Comparison of ENCODE assay signal across 8 cellular contexts in the genomic region with DNA sequence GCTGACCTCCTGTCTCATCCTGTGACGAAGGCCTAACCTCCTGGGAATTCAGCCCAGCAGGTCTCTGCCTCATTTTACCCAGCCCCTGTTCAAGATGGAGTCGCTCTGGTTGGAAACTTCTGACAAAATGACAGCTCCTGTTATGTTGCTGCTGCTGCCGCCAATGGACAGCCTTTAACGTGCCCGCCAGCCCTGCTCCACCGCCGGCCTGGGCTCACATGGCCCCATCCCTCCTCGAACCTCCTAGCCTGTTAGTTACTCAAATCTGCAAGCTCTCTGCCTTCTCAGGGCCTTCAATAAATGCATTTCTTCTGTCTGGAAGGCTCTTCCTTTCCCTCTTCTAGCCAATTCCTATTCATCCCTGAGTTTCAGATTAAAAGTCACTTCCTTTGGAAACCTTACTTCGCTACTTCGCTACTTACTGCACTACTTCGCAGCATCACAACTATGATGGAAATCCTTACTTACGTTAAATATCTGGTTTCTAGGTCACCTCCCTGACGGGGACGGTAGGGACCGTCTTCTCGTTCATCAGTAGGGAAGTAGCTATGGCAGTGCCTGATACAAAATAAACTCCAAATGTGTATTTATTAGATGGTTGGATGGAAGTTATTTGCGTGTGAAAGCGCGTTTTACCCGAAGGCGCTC. TPM values are rescaled to one million over a fixed set of nuclear protein-coding genes. Genes with fewer than 3 reads are reported as not detected.
A peak's percentile ranks its signal among the peaks of the same experiment; 100 is the strongest.
DNase-seq lines count a peak whose midpoint lies in the region; ATAC-seq, FAIRE-seq and TF ChIP-seq lines count a peak whose summit lies in the region.

No MANE protein-coding gene starts in this region.

- no peaks in the 10 kb centered on the region for H4K20me1 ChIP-seq in mammary epithelial cell (ENCODE audit: insufficient read depth, low read length)

- H3K9ac ChIP-seq in mammary epithelial cell (ENCODE audit: insufficient read depth, low read length): no peak overlapping the region

- no peaks in the 10 kb centered on the region for H3K9me3 ChIP-seq in mammary epithelial cell (replicated peaks; ENCODE audit: insufficient read depth, low read length)
- H3K9me3 ChIP-seq in mononuclear cell (ENCODE audit: low read depth, low read length): no peaks in the 10 kb centered on the region

- H3K4me1 ChIP-seq in mammary epithelial cell (ENCODE audit: insufficient read depth, low read length) (peaks cover 25% of the 10 kb centered on the region), mononuclear cell (ENCODE audit: insufficient read depth, low read length) (peaks cover 44% of the 10 kb centered on the region)

- FAIRE-seq in GM12892 (lab: Jason Lieb, UNC): peak; percentile 27

- ATAC-seq in HG03521 (IDR thresholded peaks at IDR 0.05; ENCODE audit: unreplicated experiment): no peak

- peak overlapping the region; percentile 80 for H3K4me2 ChIP-seq in mammary epithelial cell (ENCODE audit: insufficient read depth, low read depth, low read length)

- dilution Hi-C loops in mammary epithelial cell (cut with HindIII; ENCODE audit: low sequenced_read_pairs): no loop called here

- WGBS in mammary epithelial cell (ENCODE audit: low coverage, missing lambda C conversion rate): 41% methylated on average over 20 of the region's 21 CpGs

- peaks cover 3% of the 10 kb centered on the region for H3K36me3 ChIP-seq in mammary epithelial cell (ENCODE audit: insufficient read depth, low read length)

- DNase-seq in GM12892 (ENCODE audit: insufficient read length) (no peak), mammary epithelial cell (no peak), GOT3 (lab: John Stamatoyannopoulos, UW) (no peak), GM03348 (ENCODE audit: low spot score) (no peak), NCI-H1694 (lab: John Stamatoyannopoulos, UW) (no peak)
- DNase-seq in Jurkat, Clone E6-1 (ENCODE audit: low read depth, low spot score): no peak

- H3K79me2 ChIP-seq in mammary epithelial cell (ENCODE audit: insufficient read depth, low read length): peaks cover 7% of the 10 kb centered on the region

- intact Hi-C loops in mammary epithelial cell (cut with micrococcal nuclease): no loop called here

- CTCF ChIA-PET in mammary epithelial cell (lab: Charles Lee; ENCODE audit: low non-redundant PET): interaction anchor here (0.6 kb wide), 1 partner anchor 76 kb away, joined by 3 read pairs; no protein-coding TSS in a partner anchor

- TSS peak; percentile 46 for BruUV-seq in mammary epithelial cell (replicated peaks; lab: Mats Ljungman, UMichigan)

- peak overlapping the region; percentile 82 for H2AFZ ChIP-seq in mammary epithelial cell (ENCODE audit: low read depth, low read length)

- no peak for TF ChIP-seq POLR2A in GM12892 (IDR thresholded peaks at IDR 0.05; ENCODE audit: low read depth, low read length)

- no peaks in the 10 kb centered on the region for H3K27me3 ChIP-seq in mammary epithelial cell (ENCODE audit: insufficient read depth, low read length)
- no peaks in the 10 kb centered on the region for H3K27me3 ChIP-seq in mononuclear cell (ENCODE audit: insufficient read depth, low read length)

- H3K4me3 ChIP-seq in Jurkat, Clone E6-1 (ENCODE audit: low read length): peak overlapping the region; percentile 58
- peak overlapping the region; percentile 3 to 78 (median 63) for H3K4me3 ChIP-seq in mammary epithelial cell (replicated peaks in 1 of 3; ENCODE audit: insufficient read depth in 1 of 3, low read depth in 2 of 3, low read length in 3 of 3)
- H3K4me3 ChIP-seq in mononuclear cell (ENCODE audit: low read length): peak overlapping the region; percentile 37

- no peak overlapping the region for H3K27ac ChIP-seq in mammary epithelial cell (ENCODE audit: insufficient read depth, low read depth, low read length)

- in situ Hi-C loops in mammary epithelial cell (cut with MboI; ENCODE audit: low sequenced_read_pairs in 2 of 2): no loop called here

- TF ChIP-seq CTCF in mammary epithelial cell (conservative IDR thresholded peaks at IDR 0.05 in 1 of 2, IDR thresholded peaks at IDR 0.05 in 1 of 2; ENCODE audit: extremely low read depth in 1 of 2, insufficient read depth in 1 of 2, low read depth in 1 of 2, low read length in 2 of 2): no peak

RNA-seq across cellular contexts. Expression of gene NAGLU, which starts 0.5 kb away (rescaled TPM):
- polyA plus RNA-seq in GM12892 (2012; ENCODE audit: missing spikeins): 6.6 TPM
- polyA plus RNA-seq in Jurkat, Clone E6-1 (2012; ENCODE audit: insufficient read depth, insufficient read length): 4.7 TPM
- 10 to 100 TPM; 22.7 to 25.2 TPM for total RNA-seq in mammary epithelial cell
- 17.5 TPM for polyA plus RNA-seq in mammary epithelial cell
- polyA minus RNA-seq in mammary epithelial cell: 28.6 TPM
- 7.9 TPM for total RNA-seq in mononuclear cell

RNA-seq across cellular contexts. Expression of gene HSD17B1, which starts 17.2 kb away (rescaled TPM):
- 0.78 TPM for polyA plus RNA-seq in GM12892 (2012; ENCODE audit: missing spikeins)
- 3.3 TPM for polyA plus RNA-seq in Jurkat, Clone E6-1 (2012; ENCODE audit: insufficient read depth, insufficient read length)
- total RNA-seq in mammary epithelial cell: 10 to 100 TPM; 19.3 to 23.8 TPM
- 5.8 TPM for polyA plus RNA-seq in mammary epithelial cell
- polyA minus RNA-seq in mammary epithelial cell: 0.16 TPM
- 0.31 TPM for total RNA-seq in mononuclear cell

RNA-seq across cellular contexts. Expression of gene COASY, which starts 26.4 kb away (rescaled TPM):
- polyA plus RNA-seq in GM12892 (2012; ENCODE audit: missing spikeins): 40.8 TPM
- polyA plus RNA-seq in Jurkat, Clone E6-1 (2012; ENCODE audit: insufficient read depth, insufficient read length): 84.2 TPM
- 10 to 100 TPM; 26.0 to 90.1 TPM for total RNA-seq in mammary epithelial cell
- polyA plus RNA-seq in mammary epithelial cell: 61.1 TPM
- polyA minus RNA-seq in mammary epithelial cell: 92.7 TPM
- total RNA-seq in mononuclear cell: 10.2 TPM

RNA-seq across cellular contexts. Expression of gene MLX, which starts 31.4 kb away (rescaled TPM):
- 35.1 TPM for polyA plus RNA-seq in GM12892 (2012; ENCODE audit: missing spikeins)
- 89.3 TPM for polyA plus RNA-seq in Jurkat, Clone E6-1 (2012; ENCODE audit: insufficient read depth, insufficient read length)
- total RNA-seq in mammary epithelial cell (10 to 100 TPM; 24.5 to 40.4 TPM), mononuclear cell (22.0 TPM)
- 49.3 TPM for polyA plus RNA-seq in mammary epithelial cell
- 26.6 TPM for polyA minus RNA-seq in mammary epithelial cell

RNA-seq across cellular contexts. Expression of gene PSMC3IP, which starts 42.0 kb away (rescaled TPM):
- 12.3 TPM for polyA plus RNA-seq in GM12892 (2012; ENCODE audit: missing spikeins)
- polyA plus RNA-seq in Jurkat, Clone E6-1 (2012; ENCODE audit: insufficient read depth, insufficient read length): 40.5 TPM
- total RNA-seq in mammary epithelial cell: 10 to 100 TPM in 1 of 2 donors, 1 to 10 TPM in 1; 2.2 to 25.2 TPM
- polyA plus RNA-seq in mammary epithelial cell: 14.4 TPM
- 8.2 TPM for polyA minus RNA-seq in mammary epithelial cell
- 1.4 TPM for total RNA-seq in mononuclear cell

Comparison
In these comparisons a context has a peak if more than half of its experiments do, and no peak if none do; other contexts are left out.
1. RNA of gene HSD17B1, which starts 17.2 kb away (total RNA-seq): 19.3 to 23.8 TPM in mammary epithelial cell; 0.31 TPM in mononuclear cell (single experiment); every median in the first group is over 10 times any median in the second.
2. Peak in every context shown above with its lines, with median percentiles within 50 percentile points of each other: H3K4me3 ChIP-seq.